Comparison of ENCODE assay signal across 1 cellular context in genomic region chr4:71209161-71209560, GRCh38.
TF ChIP-seq lines count a peak whose summit lies in the region.

No MANE protein-coding gene starts in this region.

TF ChIP-seq in GM23338, 12 proteins besides CTCF, POLR2A, EP300 and RAD21 (continued from another document):
- TF ChIP-seq REST (IDR thresholded peaks at IDR 0.05; ENCODE audit: unreplicated experiment) (no peak), CREB1 (CRISPR knock-in tag; IDR thresholded peaks at IDR 0.05; ENCODE audit: low read depth) (no peak), POLR2AphosphoS5 (IDR thresholded peaks at IDR 0.05; ENCODE audit: low read depth) (no peak), ZNF331 (CRISPR knock-in tag; IDR thresholded peaks at IDR 0.05; ENCODE audit: low read depth) (no peak), ZNF462 (CRISPR knock-in tag; IDR thresholded peaks at IDR 0.05) (no peak)
